ENCODE assay signal across 8 cellular contexts in genomic region chr16:55471448-55472097, GRCh38. TPM values are rescaled to one million over a fixed set of nuclear protein-coding genes. Genes with fewer than 3 reads are reported as not detected.
A peak's percentile ranks its signal among the peaks of the same experiment; 100 is the strongest.
DNase-seq lines count a peak whose midpoint lies in the region; ATAC-seq and TF ChIP-seq lines count a peak whose summit lies in the region.

No MANE protein-coding gene starts in this region.

- no peak overlapping the region for H2BK120ac ChIP-seq in mesendoderm (ENCODE audit: low read depth, low read length)

- peak; percentile 82 for ATAC-seq in HG02610 (IDR thresholded peaks at IDR 0.05; ENCODE audit: unreplicated experiment)
- ATAC-seq in HG02840 (IDR thresholded peaks at IDR 0.05; ENCODE audit: low FRiP score, unreplicated experiment), result no peak
- ATAC-seq in lower lobe of right lung, result no peak

- no peak overlapping the region for H2BK5ac ChIP-seq in mesendoderm (ENCODE audit: low read length)

- H3K79me2 ChIP-seq in mesendoderm (ENCODE audit: control insufficient read depth, insufficient read depth, low read length), result no peaks in the 10 kb centered on the region

- H3K79me1 ChIP-seq in mesendoderm (ENCODE audit: low read length), result no peaks in the 10 kb centered on the region

- no peak overlapping the region for H3K4me2 ChIP-seq in mesendoderm (ENCODE audit: low read length)

- POLR2A ChIA-PET in activated CD4-positive, alpha-beta memory T cell treated with anti-CD3 and anti-CD28 coated beads for 36 hours (lab: Charles Lee), result no interaction called here

- no peak overlapping the region for H3K4ac ChIP-seq in mesendoderm (ENCODE audit: low read depth, low read length)

- peaks cover 10% of the 10 kb centered on the region for H3K4me1 Mint-ChIP-seq in activated CD4-positive, alpha-beta memory T cell treated with anti-CD3 and anti-CD28 coated beads for 36 hours (ENCODE audit: low read depth)

- H3K27me3 ChIP-seq in mesendoderm (ENCODE audit: insufficient read depth, low read length, poor library complexity) (no peaks in the 10 kb centered on the region), lower lobe of right lung (ENCODE audit: low read depth) (no peaks in the 10 kb centered on the region)

- intact Hi-C loops in activated CD4-positive, alpha-beta memory T cell treated with anti-CD3 and anti-CD28 coated beads for 36 hours (cut with micrococcal nuclease), result loop anchor here (1.0 to 5.0 kb wide), 2 partner anchors 282 to 721 kb away; partner anchors contain the start of gene GNAO1
- intact Hi-C loops in lower lobe of right lung (cut with DNase I), result no loop called here

- no peaks in the 10 kb centered on the region for H3K9me3 ChIP-seq in lower lobe of right lung

- TF ChIP-seq CTCF in GM13977 (IDR thresholded peaks at IDR 0.05; ENCODE audit: extremely low read depth, insufficient read depth, missing control alignments), result no peak
- TF ChIP-seq CTCF in lower lobe of right lung (IDR thresholded peaks at IDR 0.05), result no peak

- peak overlapping the region; percentile 36 for H3K27ac Mint-ChIP-seq in activated CD4-positive, alpha-beta memory T cell treated with anti-CD3 and anti-CD28 coated beads for 36 hours

- in situ Hi-C loops in GM13977 (cut with MboI; ENCODE audit: low pct_unique_long_range_greater_than_20kb, low sequenced_read_pairs, unreplicated experiment), result no loop called here

- H3K4me3 ChIP-seq in mesendoderm (ENCODE audit: low read length) (no peak overlapping the region), lower lobe of right lung (no peak overlapping the region)

- H3K9me3 Mint-ChIP-seq in activated CD4-positive, alpha-beta memory T cell treated with anti-CD3 and anti-CD28 coated beads for 36 hours, result no peaks in the 10 kb centered on the region

- CTCF ChIA-PET in activated CD4-positive, alpha-beta memory T cell treated with anti-CD3 and anti-CD28 coated beads for 36 hours (lab: Charles Lee), result interaction anchor here (0.9 to 1.1 kb wide), 2 partner anchors 73 to 231 kb away, joined by 3 to 6 read pairs; no protein-coding TSS in a partner anchor

- H2AK5ac ChIP-seq in mesendoderm (ENCODE audit: low read length), result no peak overlapping the region

- H4K5ac ChIP-seq in mesendoderm (ENCODE audit: low read length), result no peak overlapping the region

- H3K23ac ChIP-seq in mesendoderm (ENCODE audit: low read length), result no peak overlapping the region

- peak; percentile 40 for DNase-seq in GM13977 (ENCODE audit: low spot score)
- DNase-seq in activated CD4-positive, alpha-beta memory T cell treated with anti-CD3 and anti-CD28 coated beads for 36 hours, result peak; percentile 51
- peak; percentile 75 for DNase-seq in mesendoderm
- DNase-seq in cerebellum (ENCODE audit: low spot score), result no peak
- no peak for DNase-seq in lower lobe of right lung
- DNase-seq in retina, result no peak

- H3K36me3 ChIP-seq in mesendoderm (ENCODE audit: control insufficient read depth, insufficient read depth, low read length), result no peaks in the 10 kb centered on the region
- H3K36me3 ChIP-seq in lower lobe of right lung, result no peaks in the 10 kb centered on the region

- no peak overlapping the region for H2BK15ac ChIP-seq in mesendoderm (replicated peaks; ENCODE audit: low read depth)

- H3K9ac ChIP-seq in mesendoderm (ENCODE audit: low read length), result no peak overlapping the region

- no peak overlapping the region for H3K56ac ChIP-seq in mesendoderm (ENCODE audit: low read length)

- H4K8ac ChIP-seq in mesendoderm (ENCODE audit: low read depth, low read length), result no peak overlapping the region

- no peaks in the 10 kb centered on the region for H3K36me3 Mint-ChIP-seq in activated CD4-positive, alpha-beta memory T cell treated with anti-CD3 and anti-CD28 coated beads for 36 hours

- no CpG with 5 or more reads among the region's 4 CpGs for WGBS in mesendoderm (ENCODE audit: extremely low coverage, insufficient coverage, low lambda C conversion rate)

- peaks cover 8% of the 10 kb centered on the region for H3K27me3 Mint-ChIP-seq in activated CD4-positive, alpha-beta memory T cell treated with anti-CD3 and anti-CD28 coated beads for 36 hours

- no peak overlapping the region for H3K4me3 Mint-ChIP-seq in activated CD4-positive, alpha-beta memory T cell treated with anti-CD3 and anti-CD28 coated beads for 36 hours

- peaks cover 20% of the 10 kb centered on the region for H3K4me1 ChIP-seq in mesendoderm (ENCODE audit: control insufficient read depth, low read depth, low read length)
- peaks cover 9% of the 10 kb centered on the region for H3K4me1 ChIP-seq in lower lobe of right lung

- peak overlapping the region; percentile 78 for H3K27ac ChIP-seq in mesendoderm (ENCODE audit: low read depth, low read length)
- no peak overlapping the region for H3K27ac ChIP-seq in lower lobe of right lung

- H3K18ac ChIP-seq in mesendoderm (ENCODE audit: low read length), result peak overlapping the region; percentile 23

RNA-seq across cellular contexts. Expression of gene MMP2, which starts 7.4 kb away (rescaled TPM):
- not detected for total RNA-seq in activated CD4-positive, alpha-beta memory T cell treated with anti-CD3 and anti-CD28 coated beads for 36 hours
- polyA plus RNA-seq in mesendoderm (2013, experiment 1 of 2), result 49.5 TPM
- polyA plus RNA-seq in mesendoderm (2013, experiment 2 of 2), result 47.4 TPM
- 25.4 TPM for total RNA-seq in cerebellum
- 178 TPM for total RNA-seq in lower lobe of right lung

RNA-seq across cellular contexts. Expression of gene LPCAT2, which starts 37.3 kb away (rescaled TPM):
- under 1 TPM; 0.12 to 0.40 TPM for total RNA-seq in activated CD4-positive, alpha-beta memory T cell treated with anti-CD3 and anti-CD28 coated beads for 36 hours
- polyA plus RNA-seq in mesendoderm (2013, experiment 1 of 2), result 4.7 TPM
- polyA plus RNA-seq in mesendoderm (2013, experiment 2 of 2), result 4.3 TPM
- 13.8 TPM for total RNA-seq in cerebellum
- total RNA-seq in lower lobe of right lung, result 35.8 TPM

Comparison
In these comparisons a context has a peak if more than half of its experiments do, and no peak if none do; other contexts are left out.
1. DNase-seq: peak in GM13977 (single experiment), activated CD4-positive, alpha-beta memory T cell treated with anti-CD3 and anti-CD28 coated beads for 36 hours (single experiment) and mesendoderm (single experiment); none in cerebellum (single experiment), lower lobe of right lung (single experiment) and retina (single experiment).
2. RNA of gene MMP2, which starts 7.4 kb away (total RNA-seq): 178 TPM in lower lobe of right lung (single experiment) and 25.4 TPM in cerebellum (single experiment); not detected in activated CD4-positive, alpha-beta memory T cell treated with anti-CD3 and anti-CD28 coated beads for 36 hours; every median in the first group is over 10 times any median in the second.
3. RNA of gene LPCAT2, which starts 37.3 kb away (total RNA-seq): 35.8 TPM in lower lobe of right lung (single experiment) and 13.8 TPM in cerebellum (single experiment); 0.12 to 0.40 TPM in activated CD4-positive, alpha-beta memory T cell treated with anti-CD3 and anti-CD28 coated beads for 36 hours; every median in the first group is over 10 times any median in the second.